Comparison of ENCODE assay signal across 8 cellular contexts in genomic region chr6:114342826-114343781, GRCh38. TPM values are rescaled to one million over a fixed set of nuclear protein-coding genes. Genes with fewer than 3 reads are reported as not detected.
DNase-seq lines count a peak whose midpoint lies in the region; ATAC-seq lines count a peak whose summit lies in the region.

A gene with protein sequence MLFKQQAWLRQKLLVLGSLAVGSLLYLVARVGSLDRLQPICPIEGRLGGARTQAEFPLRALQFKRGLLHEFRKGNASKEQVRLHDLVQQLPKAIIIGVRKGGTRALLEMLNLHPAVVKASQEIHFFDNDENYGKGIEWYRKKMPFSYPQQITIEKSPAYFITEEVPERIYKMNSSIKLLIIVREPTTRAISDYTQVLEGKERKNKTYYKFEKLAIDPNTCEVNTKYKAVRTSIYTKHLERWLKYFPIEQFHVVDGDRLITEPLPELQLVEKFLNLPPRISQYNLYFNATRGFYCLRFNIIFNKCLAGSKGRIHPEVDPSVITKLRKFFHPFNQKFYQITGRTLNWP (minus strand): TSS chr6:114343023. CDS start chr6:114062845, 280,178 bp downstream.

- no peaks in the 10 kb centered on the region for H3K4me1 Mint-ChIP-seq in activated naive CD8-positive, alpha-beta T cell treated with anti-CD3 and anti-CD28 coated beads for 36 hours

- peak; percentile 56 to 60 for ATAC-seq in left cardiac atrium
- no peak for ATAC-seq in HG03025 (IDR thresholded peaks at IDR 0.05; ENCODE audit: low FRiP score, unreplicated experiment)

- H3K36me3 Mint-ChIP-seq in activated naive CD8-positive, alpha-beta T cell treated with anti-CD3 and anti-CD28 coated beads for 36 hours = no peaks in the 10 kb centered on the region

- intact Hi-C loops in left cardiac atrium (cut with DNase I) = no loop called here

- DNase-seq in activated CD8-positive, alpha-beta memory T cell treated with anti-CD3 and anti-CD28 coated beads, Interleukin-2, amount 50 U/mL, for 48 hours = peak; percentile 53
- DNase-seq in activated CD8-positive, alpha-beta memory T cell treated with anti-CD3 and anti-CD28 coated beads for 24 hours = no peak
- DNase-seq in NCI-H146 (lab: John Stamatoyannopoulos, UW) (peak; percentile 75), left cardiac atrium (peak; percentile 20), pons (ENCODE audit: low spot score) (peak; percentile 72), SIG-M5 (lab: John Stamatoyannopoulos, UW) (no peak)
- DNase-seq in activated naive CD8-positive, alpha-beta T cell treated with anti-CD3 and anti-CD28 coated beads for 36 hours = peak; percentile 8

- H3K27me3 Mint-ChIP-seq in activated naive CD8-positive, alpha-beta T cell treated with anti-CD3 and anti-CD28 coated beads for 36 hours = peaks cover 34% of the 10 kb centered on the region

- no peak within 1 kb of the TSS for H3K4me3 Mint-ChIP-seq in activated naive CD8-positive, alpha-beta T cell treated with anti-CD3 and anti-CD28 coated beads for 36 hours

- no peak within 1 kb of the TSS for H3K27ac Mint-ChIP-seq in activated naive CD8-positive, alpha-beta T cell treated with anti-CD3 and anti-CD28 coated beads for 36 hours

- no peaks in the 10 kb centered on the region for H3K9me3 Mint-ChIP-seq in activated naive CD8-positive, alpha-beta T cell treated with anti-CD3 and anti-CD28 coated beads for 36 hours

RNA-seq across cellular contexts. Expression of the gene that starts here (rescaled TPM):
- not detected for total RNA-seq in activated naive CD8-positive, alpha-beta T cell treated with anti-CD3 and anti-CD28 coated beads for 36 hours
- not detected for total RNA-seq in left cardiac atrium

Comparison
In these comparisons a context has a peak if more than half of its experiments do, and no peak if none do; other contexts are left out.
1. DNase-seq: peak in activated CD8-positive, alpha-beta memory T cell treated with anti-CD3 and anti-CD28 coated beads, Interleukin-2, amount 50 U/mL, for 48 hours (single experiment), NCI-H146 (single experiment) and pons (single experiment); none in activated CD8-positive, alpha-beta memory T cell treated with anti-CD3 and anti-CD28 coated beads for 24 hours (single experiment) and SIG-M5 (single experiment).
2. Peak in DNase-seq in activated naive CD8-positive, alpha-beta T cell treated with anti-CD3 and anti-CD28 coated beads for 36 hours; RNA of the gene not detected or under 1 TPM.
3. Peak in DNase-seq and ATAC-seq in left cardiac atrium; RNA of the gene not detected or under 1 TPM.